Comparison of ENCODE assay signal across 1 cellular context in the genomic region with DNA sequence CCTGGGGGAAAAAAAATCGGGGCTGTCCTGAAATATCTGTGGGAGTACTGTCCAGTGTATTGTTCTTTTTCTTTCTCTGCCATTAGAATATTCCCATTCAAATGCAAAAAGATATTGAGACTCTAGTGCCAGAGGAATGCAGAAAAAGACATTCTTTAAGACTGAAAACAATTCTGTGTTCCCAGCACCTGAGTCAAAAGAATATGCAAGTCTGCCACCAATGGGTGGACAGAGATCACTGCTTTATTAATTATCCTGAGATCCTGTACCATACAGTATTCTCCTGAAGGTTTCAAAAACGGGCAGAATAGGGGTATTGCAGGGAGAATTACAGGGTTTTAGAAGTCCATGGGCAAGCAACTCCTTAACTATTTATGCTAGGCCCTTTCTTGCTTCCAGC.
TF ChIP-seq lines count a peak whose summit lies in the region.

No MANE protein-coding gene starts in this region.

TF ChIP-seq in GM23338, 12 proteins besides CTCF, POLR2A, EP300 and RAD21 (continued from another document):
- TF ChIP-seq REST (IDR thresholded peaks at IDR 0.05; ENCODE audit: unreplicated experiment) (no peak), ZNF331 (CRISPR knock-in tag; IDR thresholded peaks at IDR 0.05; ENCODE audit: low read depth) (no peak), EZH2phosphoT487 (IDR thresholded peaks at IDR 0.05; ENCODE audit: unreplicated experiment) (no peak), ZNF114 (CRISPR knock-in tag; IDR thresholded peaks at IDR 0.05) (no peak), STAT1 (IDR thresholded peaks at IDR 0.05; ENCODE audit: unreplicated experiment) (no peak), ETS1 (IDR thresholded peaks at IDR 0.05) (no peak), JUNB (IDR thresholded peaks at IDR 0.05; ENCODE audit: unreplicated experiment) (no peak), NANOG (IDR thresholded peaks at IDR 0.05; ENCODE audit: borderline replicate concordance) (no peak)
TF ChIP-seq in GM23338: peak in this region for 0.
